In the genomic region with DNA sequence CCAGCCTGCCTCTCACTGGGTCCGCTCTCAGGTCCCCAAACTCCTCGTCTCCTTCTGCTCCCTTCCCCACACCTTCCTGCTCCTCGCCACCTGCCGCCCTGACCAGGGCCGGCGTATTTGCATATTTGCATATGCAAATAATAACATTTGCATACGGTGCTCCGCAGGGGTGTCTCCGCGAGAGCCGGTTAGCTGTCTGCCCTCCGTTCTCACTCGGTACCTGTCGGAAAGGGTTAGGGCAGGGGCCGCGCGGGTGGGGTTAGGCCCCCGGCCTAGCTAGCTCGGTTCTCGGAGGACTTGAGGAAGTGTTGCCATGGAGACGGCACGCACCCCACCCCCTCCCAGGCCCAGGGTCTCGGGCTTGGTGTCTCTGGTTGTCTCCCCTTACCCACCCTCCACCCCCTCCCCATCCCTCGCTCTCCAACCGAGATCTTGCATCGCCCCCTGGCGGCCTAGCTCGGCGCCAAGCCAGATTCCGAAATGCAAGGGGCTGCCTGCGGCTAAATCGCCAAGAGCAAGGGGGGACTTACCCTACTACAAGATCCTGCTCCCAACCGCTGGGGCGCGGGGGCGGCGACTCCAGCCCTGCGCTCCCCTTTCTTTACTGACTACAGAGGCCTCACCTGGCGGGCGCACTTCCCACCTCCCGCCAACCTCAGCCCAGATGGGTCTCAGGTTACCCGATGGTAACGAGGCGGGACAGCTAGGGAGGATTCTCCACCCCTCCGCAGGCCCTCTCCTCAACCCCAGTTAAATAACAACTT, we compare ENCODE assay signal across 1 cellular context.
TF ChIP-seq lines count a peak whose summit lies in the region.

No MANE protein-coding gene starts in this region.

TF ChIP-seq in K562, 482 proteins besides CTCF, POLR2A, EP300 and RAD21 (continued from another document):
- TF ChIP-seq RBM17 (IDR thresholded peaks at IDR 0.05; ENCODE audit: borderline replicate concordance, low read depth, low read length) (no peak), SMARCC2 (IDR thresholded peaks at IDR 0.05; ENCODE audit: low read depth) (no peak), ZNF583 (CRISPR knock-in tag; IDR thresholded peaks at IDR 0.05) (no peak), ETV6 (IDR thresholded peaks at IDR 0.05; ENCODE audit: borderline replicate concordance in 1 of 2, low read depth in 2 of 2, low read length in 1 of 2) (no peak), ETV6 (CRISPR knock-in tag; IDR thresholded peaks at IDR 0.05; ENCODE audit: borderline replicate concordance) (no peak), KDM2B (CRISPR knock-in tag; IDR thresholded peaks at IDR 0.05) (0 out of 2 replicates have a peak, but pooled peaks have one; percentile 42), HNRNPH1 (optimal IDR thresholded peaks at IDR 0.05; ENCODE audit: low read depth, low read length) (no peak), POLR2H (tag; IDR thresholded peaks at IDR 0.05; ENCODE audit: low read depth) (no peak), HLTF (IDR thresholded peaks at IDR 0.05) (no peak), TBP (optimal IDR thresholded peaks at IDR 0.05; ENCODE audit: low read depth, low read length) (no peak), RERE (CRISPR knock-in tag; IDR thresholded peaks at IDR 0.05; ENCODE audit: borderline replicate concordance) (no peak), ZC3H4 (CRISPR knock-in tag; IDR thresholded peaks at IDR 0.05; ENCODE audit: borderline replicate concordance) (no peak), TAF9B (IDR thresholded peaks at IDR 0.05; ENCODE audit: partially characterized antibody) (no peak), PURB (CRISPR knock-in tag; IDR thresholded peaks at IDR 0.05; ENCODE audit: low read depth) (no peak), U2AF1 (optimal IDR thresholded peaks at IDR 0.05; ENCODE audit: low read depth, low read length) (no peak), CREM (IDR thresholded peaks at IDR 0.05; ENCODE audit: low read depth) (no peak), ZFP36 (IDR thresholded peaks at IDR 0.05; ENCODE audit: low read depth, low read length, partially characterized antibody) (no peak), OTX1 (CRISPR knock-in tag; IDR thresholded peaks at IDR 0.05) (no peak), RBBP5 (IDR thresholded peaks at IDR 0.05; ENCODE audit: borderline replicate concordance, insufficient read depth, low read length, poor library complexity, severe bottlenecking) (no peak), ELF4 (CRISPR knock-in tag; IDR thresholded peaks at IDR 0.05) (no peak), ZNF24 (IDR thresholded peaks at IDR 0.05) (no peak), ILK (tag; IDR thresholded peaks at IDR 0.05; ENCODE audit: borderline replicate concordance, low read depth) (no peak), SETDB1 (IDR thresholded peaks at IDR 0.05; ENCODE audit: low read length) (no peak)
- TF ChIP-seq, protein P1, sequence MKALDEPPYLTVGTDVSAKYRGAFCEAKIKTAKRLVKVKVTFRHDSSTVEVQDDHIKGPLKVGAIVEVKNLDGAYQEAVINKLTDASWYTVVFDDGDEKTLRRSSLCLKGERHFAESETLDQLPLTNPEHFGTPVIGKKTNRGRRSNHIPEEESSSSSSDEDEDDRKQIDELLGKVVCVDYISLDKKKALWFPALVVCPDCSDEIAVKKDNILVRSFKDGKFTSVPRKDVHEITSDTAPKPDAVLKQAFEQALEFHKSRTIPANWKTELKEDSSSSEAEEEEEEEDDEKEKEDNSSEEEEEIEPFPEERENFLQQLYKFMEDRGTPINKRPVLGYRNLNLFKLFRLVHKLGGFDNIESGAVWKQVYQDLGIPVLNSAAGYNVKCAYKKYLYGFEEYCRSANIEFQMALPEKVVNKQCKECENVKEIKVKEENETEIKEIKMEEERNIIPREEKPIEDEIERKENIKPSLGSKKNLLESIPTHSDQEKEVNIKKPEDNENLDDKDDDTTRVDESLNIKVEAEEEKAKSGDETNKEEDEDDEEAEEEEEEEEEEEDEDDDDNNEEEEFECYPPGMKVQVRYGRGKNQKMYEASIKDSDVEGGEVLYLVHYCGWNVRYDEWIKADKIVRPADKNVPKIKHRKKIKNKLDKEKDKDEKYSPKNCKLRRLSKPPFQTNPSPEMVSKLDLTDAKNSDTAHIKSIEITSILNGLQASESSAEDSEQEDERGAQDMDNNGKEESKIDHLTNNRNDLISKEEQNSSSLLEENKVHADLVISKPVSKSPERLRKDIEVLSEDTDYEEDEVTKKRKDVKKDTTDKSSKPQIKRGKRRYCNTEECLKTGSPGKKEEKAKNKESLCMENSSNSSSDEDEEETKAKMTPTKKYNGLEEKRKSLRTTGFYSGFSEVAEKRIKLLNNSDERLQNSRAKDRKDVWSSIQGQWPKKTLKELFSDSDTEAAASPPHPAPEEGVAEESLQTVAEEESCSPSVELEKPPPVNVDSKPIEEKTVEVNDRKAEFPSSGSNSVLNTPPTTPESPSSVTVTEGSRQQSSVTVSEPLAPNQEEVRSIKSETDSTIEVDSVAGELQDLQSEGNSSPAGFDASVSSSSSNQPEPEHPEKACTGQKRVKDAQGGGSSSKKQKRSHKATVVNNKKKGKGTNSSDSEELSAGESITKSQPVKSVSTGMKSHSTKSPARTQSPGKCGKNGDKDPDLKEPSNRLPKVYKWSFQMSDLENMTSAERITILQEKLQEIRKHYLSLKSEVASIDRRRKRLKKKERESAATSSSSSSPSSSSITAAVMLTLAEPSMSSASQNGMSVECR (CRISPR knock-in tag; IDR thresholded peaks at IDR 0.05): peak; percentile 49; the same call in 1 of the 2 replicates
- TF ChIP-seq, protein P2, sequence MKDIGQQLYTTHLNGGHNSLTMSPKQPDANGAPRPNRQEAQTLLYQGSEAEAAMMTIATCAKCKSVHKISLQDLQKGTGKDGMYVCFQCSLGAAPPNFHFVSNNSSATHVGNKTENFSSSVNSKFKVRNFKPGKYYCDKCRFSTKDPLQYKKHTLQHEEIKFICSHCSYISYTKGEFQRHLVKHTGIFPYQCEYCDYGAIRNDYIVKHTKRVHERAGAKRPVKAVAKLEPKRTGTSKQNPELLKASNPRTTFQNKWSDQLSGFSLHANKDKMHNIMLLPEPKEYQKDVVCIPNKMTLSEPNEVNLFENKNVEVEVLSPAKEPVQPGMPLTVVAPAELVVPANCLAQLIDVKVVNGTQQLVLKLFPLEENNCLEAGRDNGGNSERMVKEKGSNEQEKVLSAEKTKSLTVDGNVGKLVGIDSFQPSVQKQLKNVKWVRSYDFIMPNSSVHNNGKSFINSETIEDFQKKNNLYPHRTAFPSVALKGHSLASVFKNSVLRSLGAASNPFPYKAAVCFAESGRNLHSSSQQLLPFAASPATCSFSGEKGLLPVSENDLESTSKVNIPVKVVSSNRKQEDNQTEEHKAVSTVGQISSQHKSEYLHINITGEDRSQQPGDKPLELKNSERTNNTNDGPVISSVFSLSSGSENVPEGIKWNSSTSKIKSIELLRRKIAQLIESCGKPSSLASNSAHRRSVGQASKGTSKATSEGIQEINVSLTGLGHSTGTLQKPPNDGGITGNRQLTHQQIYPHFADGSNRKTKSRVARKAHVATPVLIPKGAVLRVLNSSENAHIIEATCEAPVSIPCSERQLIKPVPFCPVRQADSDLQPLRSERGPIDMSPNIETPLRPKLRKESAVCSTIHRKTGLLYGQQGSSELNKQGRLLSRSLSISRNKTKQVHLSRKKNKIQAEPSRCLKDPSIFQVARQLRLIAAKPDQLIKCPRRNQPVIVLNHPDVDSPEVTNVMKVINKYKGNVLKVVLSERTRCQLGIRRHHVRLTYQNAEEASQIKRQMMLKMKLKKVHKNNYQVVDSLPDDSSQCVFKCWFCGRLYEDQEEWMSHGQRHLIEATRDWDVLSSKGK (CRISPR knock-in tag; IDR thresholded peaks at IDR 0.05): no peak
TF ChIP-seq in K562: peak in this region for 45.
